ENCODE assay signal across 18 cellular contexts in the genomic region with DNA sequence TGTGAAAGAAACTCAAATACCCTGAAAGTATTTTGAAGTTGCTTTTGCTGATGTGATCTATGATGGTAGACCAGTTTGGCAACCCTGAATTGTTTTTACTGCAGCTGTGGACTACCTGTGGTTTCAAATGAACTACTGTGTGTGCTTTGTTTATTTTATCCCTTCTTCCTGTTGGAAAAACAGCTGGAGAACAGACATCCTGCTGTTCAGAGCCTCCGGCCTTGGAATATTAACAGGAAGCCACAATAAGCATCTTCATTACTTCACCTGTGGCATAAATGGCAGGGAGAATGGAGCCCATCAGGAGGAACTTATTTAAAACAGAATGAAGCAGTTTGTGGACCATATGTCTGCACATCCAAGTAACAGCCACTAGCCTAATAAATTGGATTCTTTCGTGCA.
DNase-seq lines count a peak whose midpoint lies in the region; ATAC-seq, FAIRE-seq and TF ChIP-seq lines count a peak whose summit lies in the region.
"Had no signal": no experiment of that assay in that cellular context is flagged by ENCODE, and none has a peak within 500 bp of the region (broad histone marks: within the 10 kb centered on the region; RNA-seq: fewer than 3 reads in every experiment).

No MANE protein-coding gene starts in this region.

- H2BK120ac ChIP-seq in mesendoderm (ENCODE audit: low read depth, low read length): no peak overlapping the region

- H3K56ac ChIP-seq in mesendoderm (ENCODE audit: low read length): no peak overlapping the region

- H2BK15ac ChIP-seq in mesendoderm (replicated peaks; ENCODE audit: low read depth): peak overlapping the region; percentile 36

- H4K8ac ChIP-seq in mesendoderm (ENCODE audit: low read depth, low read length): no peak overlapping the region

- H3K4me1 ChIP-seq in GM23248 (ENCODE audit: insufficient read depth) (peaks cover 37% of the 10 kb centered on the region), mesendoderm (ENCODE audit: control insufficient read depth, low read depth, low read length) (peaks cover 19% of the 10 kb centered on the region)

- H3K36me3 ChIP-seq in GM23248 (ENCODE audit: low read depth) (no peaks in the 10 kb centered on the region), mesendoderm (ENCODE audit: control insufficient read depth, insufficient read depth, low read length) (no peaks in the 10 kb centered on the region)

- peak overlapping the region; percentile 48 for H3K4me2 ChIP-seq in GM23248 (ENCODE audit: unreplicated experiment)
- H3K4me2 ChIP-seq in mesendoderm (ENCODE audit: low read length): no peak overlapping the region

- H3K79me2 ChIP-seq in GM23248 (ENCODE audit: insufficient read depth) (no peaks in the 10 kb centered on the region), mesendoderm (ENCODE audit: control insufficient read depth, insufficient read depth, low read length) (no peaks in the 10 kb centered on the region)

- H3K23ac ChIP-seq in mesendoderm (ENCODE audit: low read length): no peak overlapping the region

- no peak overlapping the region for H3K4ac ChIP-seq in mesendoderm (ENCODE audit: low read depth, low read length)

- no peak overlapping the region for H3K9ac ChIP-seq in GM23248
- no peak overlapping the region for H3K9ac ChIP-seq in mesendoderm (ENCODE audit: low read length)

- no peak overlapping the region for H2AK5ac ChIP-seq in mesendoderm (ENCODE audit: low read length)

- intact Hi-C loops in posterior vena cava (cut with DNase I): no loop called here

- no peaks in the 10 kb centered on the region for H3K27me3 ChIP-seq in GM23248 (replicated peaks; ENCODE audit: insufficient read depth)
- no peaks in the 10 kb centered on the region for H3K27me3 ChIP-seq in mesendoderm (ENCODE audit: insufficient read depth, low read length, poor library complexity)

- H3K27ac ChIP-seq in GM23248 (no peak overlapping the region), mesendoderm (ENCODE audit: low read depth, low read length) (no peak overlapping the region)

- no peak overlapping the region for H2AFZ ChIP-seq in GM23248

- peak; percentile 50; the same call in 1 of the 2 replicates for TF ChIP-seq EP300 in Ishikawa (IDR thresholded peaks at IDR 0.05; ENCODE audit: borderline replicate concordance)

- WGBS in GM23248 (ENCODE audit: low coverage in 1 of 2, low lambda C conversion rate in 2 of 2, missing lambda C conversion rate in 2 of 2), 2 experiments: 43 to 44% methylated on average over 2 of the region's 2 CpGs
- no CpG with 5 or more reads among the region's 2 CpGs for WGBS in mesendoderm (ENCODE audit: extremely low coverage, insufficient coverage, low lambda C conversion rate)

- H3K9me2 ChIP-seq in GM23248 (ENCODE audit: insufficient read depth): no peaks in the 10 kb centered on the region

- no peak for FAIRE-seq in GM12891 (lab: Jason Lieb, UNC)
- FAIRE-seq: colon, TTC549 had no signal

- no peaks in the 10 kb centered on the region for H3K79me1 ChIP-seq in mesendoderm (ENCODE audit: low read length)

- TF ChIP-seq POLR2A in GM12891 (IDR thresholded peaks at IDR 0.05; ENCODE audit: low read depth, low read length): no peak

- H2BK5ac ChIP-seq in mesendoderm (ENCODE audit: low read length): no peak overlapping the region

- H3K9me3 ChIP-seq in GM23248 (ENCODE audit: low read depth): no peaks in the 10 kb centered on the region

- no peak; the same call in 1 of the 2 replicates for TF ChIP-seq RAD21 in Ishikawa (IDR thresholded peaks at IDR 0.05; ENCODE audit: low read depth)

- in situ Hi-C loops in GM23248 (cut with MboI): no loop called here
- in situ Hi-C loops in SK-MEL-5 (cut with HindIII; ENCODE audit: low pct_unique_long_range_greater_than_20kb, low sequenced_read_pairs): no loop called here

- H3K4me3 ChIP-seq in GM23248 (no peak overlapping the region), mesendoderm (ENCODE audit: low read length) (no peak overlapping the region)

- H4K5ac ChIP-seq in mesendoderm (ENCODE audit: low read length): no peak overlapping the region

- H4K20me1 ChIP-seq in GM23248 (ENCODE audit: insufficient read depth): no peaks in the 10 kb centered on the region

- peaks cover 42% of the 10 kb centered on the region for H3F3A ChIP-seq in GM23248 (ENCODE audit: insufficient read depth)

- peak overlapping the region; percentile 75 for H3K18ac ChIP-seq in mesendoderm (ENCODE audit: low read length)

- DNase-seq in GM23248 (peak; percentile 21), SK-MEL-5 (ENCODE audit: low read depth, low spot score) (peak; percentile 31), mesendoderm (peak; percentile 75), posterior vena cava (ENCODE audit: low spot score) (no peak), NCI-H2196 (lab: John Stamatoyannopoulos, UW; ENCODE audit: unreplicated experiment) (no peak), GM12891 (ENCODE audit: insufficient read length, low spot score) (no peak)
- DNase-seq: activated CD8-positive, alpha-beta T cell treated with anti-CD3 and anti-CD28 coated beads, Interleukin-2, amount 10 ng/mL, durations not matched to agents 7 days and 5 days; anterior cingulate cortex; C1 segment of cervical spinal cord; GDM1; head of caudate nucleus; KG1; left colon; SIG-M5 had no signal

- no peak for ATAC-seq in GM21367 (IDR thresholded peaks at IDR 0.05; ENCODE audit: unreplicated experiment)
- ATAC-seq: activated CD8-positive, alpha-beta T cell treated with anti-CD3 and anti-CD28 coated beads, Interleukin-2, amount 10 ng/mL, durations not matched to agents 7 days and 5 days; left colon had no signal

TF ChIP-seq in Ishikawa, 13 proteins besides CTCF, POLR2A, EP300 and RAD21:
- TF ChIP-seq TCF12 (IDR thresholded peaks at IDR 0.05; ENCODE audit: low read depth) (peak; percentile 58; the same call in 1 of the 2 replicates), TAF1 (IDR thresholded peaks at IDR 0.05; ENCODE audit: low read depth) (no peak)

TF ChIP-seq in GM12891, 5 proteins besides CTCF, POLR2A, EP300 and RAD21:
- no peak for TF ChIP-seq POU2F2 (IDR thresholded peaks at IDR 0.05; ENCODE audit: low read depth, low read length)

Comparison
In these comparisons a context has a peak if more than half of its experiments do, and no peak if none do; other contexts are left out.
1. DNase-seq: peak in GM23248 (single experiment), SK-MEL-5 (single experiment) and mesendoderm (single experiment); none in posterior vena cava (single experiment), NCI-H2196 (single experiment) and GM12891 (single experiment).